In the genomic region with DNA sequence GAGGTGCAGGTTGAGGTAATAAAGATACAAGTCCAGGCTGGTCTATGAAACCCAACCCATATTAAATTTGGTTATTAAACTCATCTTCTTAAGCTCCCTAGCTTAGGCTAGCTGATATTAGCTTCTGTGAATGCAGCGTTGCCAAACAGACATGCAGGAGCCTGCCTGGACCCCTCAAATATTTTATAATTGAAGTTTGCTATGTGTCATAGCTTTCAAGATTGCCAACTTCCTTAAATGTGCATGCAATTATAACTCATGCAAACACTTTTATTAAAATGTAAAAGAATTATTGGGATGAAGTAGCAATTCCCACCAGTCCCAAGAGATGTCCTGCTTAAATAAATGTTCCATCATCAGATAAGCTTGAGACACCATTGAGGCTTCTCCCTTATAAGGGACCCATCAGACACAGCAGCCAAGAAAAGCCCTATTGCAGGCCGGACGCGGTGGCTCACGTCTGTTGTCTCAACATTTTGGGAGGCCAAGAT, we compare ENCODE assay signal across 14 cellular contexts. TPM values are rescaled to one million over a fixed set of nuclear protein-coding genes. Genes with fewer than 3 reads are reported as not detected.
A peak's percentile ranks its signal among the peaks of the same experiment; 100 is the strongest.
DNase-seq lines count a peak whose midpoint lies in the region; ATAC-seq, FAIRE-seq and TF ChIP-seq lines count a peak whose summit lies in the region.
"Had no signal": no experiment of that assay in that cellular context is flagged by ENCODE, and none has a peak within 500 bp of the region (broad histone marks: within the 10 kb centered on the region; RNA-seq: fewer than 3 reads in every experiment).

No MANE protein-coding gene starts in this region.

- ATAC-seq in Right ventricle myocardium inferior (peak; percentile 32), HG03135 (IDR thresholded peaks at IDR 0.05; ENCODE audit: unreplicated experiment) (no peak)

- no peaks in the 10 kb centered on the region for H3K9me3 ChIP-seq in right atrium auricular region
- H3K9me3 ChIP-seq in muscle layer of colon (ENCODE audit: low read length), result no peaks in the 10 kb centered on the region

- peaks cover 0 to 87% of the 10 kb centered on the region in 2 donors for H3K4me1 ChIP-seq in right atrium auricular region
- H3K4me1 ChIP-seq in muscle layer of colon (ENCODE audit: insufficient read depth, low read length), result peaks cover 65% of the 10 kb centered on the region

- TF ChIP-seq POLR2A in H54 (IDR thresholded peaks at IDR 0.05; ENCODE audit: low read depth, low read length), result no peak

- FAIRE-seq in H54 (lab: Jason Lieb, UNC), result no peak

- H3K27me3 ChIP-seq in right atrium auricular region (no peaks in the 10 kb centered on the region), muscle layer of colon (ENCODE audit: control insufficient read depth in 1 of 2, insufficient read depth in 2 of 2, low read length in 2 of 2) (no peaks in the 10 kb centered on the region)

- no peak overlapping the region for H3K9ac ChIP-seq in muscle layer of colon (ENCODE audit: low read length)

- intact Hi-C loops in Right ventricle myocardium inferior (cut with DNase I), result no loop called here

- H3K27ac ChIP-seq in right atrium auricular region (peak overlapping the region in 1 of 2 donors; percentile 46), coronary artery (peak overlapping the region; percentile 22 to 69), muscle layer of colon (ENCODE audit: low read depth, low read length) (peak overlapping the region; percentile 57)

- peaks cover 7% of the 10 kb centered on the region for H3K36me3 ChIP-seq in right atrium auricular region
- H3K36me3 ChIP-seq in muscle layer of colon (ENCODE audit: insufficient read depth, low read length), result peaks cover 12% of the 10 kb centered on the region

- TF ChIP-seq CTCF in right atrium auricular region (IDR thresholded peaks at IDR 0.05) (no peak), coronary artery (IDR thresholded peaks at IDR 0.05) (no peak)

- DNase-seq in Right ventricle myocardium inferior (ENCODE audit: missing footprints) (no peak), right atrium auricular region (ENCODE audit: low spot score) (no peak), coronary artery (ENCODE audit: low spot score) (no peak), DMS114 treated with DMSO at 0.1 percent for 48 hours (lab: John Stamatoyannopoulos, UW; ENCODE audit: unreplicated experiment) (no peak), H54 (ENCODE audit: insufficient read length, low spot score) (no peak), MV-4-11 (lab: John Stamatoyannopoulos, UW) (no peak)
- DNase-seq: activated CD4-positive, alpha-beta memory T cell treated with anti-CD3 and anti-CD28 coated beads for 36 hours; activated effector memory CD4-positive, alpha-beta T cell treated with anti-CD3 and anti-CD28 coated beads, Interleukin-2, amount 50 U/mL, for 16 hours; NCI-H2107; OCI-M1; retina; T-helper 9 cell had no signal

- H3K4me3 ChIP-seq in right atrium auricular region (no peak overlapping the region), coronary artery (no peak overlapping the region), muscle layer of colon (ENCODE audit: low read depth in 1 of 2, low read length in 2 of 2) (no peak overlapping the region)

RNA-seq across cellular contexts. Expression of a gene that starts 51.3 kb away (rescaled TPM):
- total RNA-seq in Right ventricle myocardium inferior, result 69.1 TPM
- 10 to 100 TPM; 62.0 to 81.6 TPM for total RNA-seq in right atrium auricular region
